Comparison of ENCODE assay signal across 28 cellular contexts in genomic region chr10:131000737-131001136, GRCh38.
"Had no signal": no experiment of that assay in that cellular context is flagged by ENCODE, and none has a peak within 500 bp of the region (broad histone marks: within the 10 kb centered on the region; RNA-seq: fewer than 3 reads in every experiment).

No MANE protein-coding gene starts in this region.

- H3K9me3 Mint-ChIP-seq: activated CD4-positive, alpha-beta T cell treated with anti-CD3 and anti-CD28 coated beads, Interleukin-2, amount 10 ng/mL, durations not matched to agents 24 days and 14 days; dendritic cell treated with granulocyte-macrophage colony-stimulating factor and Interleukin-4, amounts not matched to agents 40 ng/mL and 50 ng/mL, for 4 days; type B pancreatic cell had no signal

- H3K27me3 ChIP-seq: ovary, sigmoid colon, uterus had no signal

- H3K4me1 ChIP-seq: left lung, sigmoid colon, uterus had no signal

- H3K27me3 Mint-ChIP-seq: activated CD4-positive, alpha-beta T cell treated with anti-CD3 and anti-CD28 coated beads, Interleukin-2, amount 10 ng/mL, durations not matched to agents 24 days and 14 days; dendritic cell treated with granulocyte-macrophage colony-stimulating factor and Interleukin-4, amounts not matched to agents 40 ng/mL and 50 ng/mL, for 4 days; stimulated activated naive CD8-positive, alpha-beta T cell treated with anti-CD3 and anti-CD28 coated beads, Interleukin-15, Interleukin-2, amounts not matched to agents 100 ng/mL and 50 ng/mL, for 24 hours; T-helper 17 cell had no signal

- H3K36me3 Mint-ChIP-seq: activated naive CD4-positive, alpha-beta T cell treated with anti-CD3 and anti-CD28 coated beads, Interleukin-2, amount 10 ng/mL, durations not matched to agents 7 days and 5 days; activated naive CD8-positive, alpha-beta T cell treated with anti-CD3 and anti-CD28 coated beads, Interleukin-2, amount 10 ng/mL, durations not matched to agents 7 days and 5 days; mesothelial cell of epicardium; naive B cell; stimulated activated effector memory CD8-positive, alpha-beta T cell treated with anti-CD3 and anti-CD28 coated beads, Interleukin-12 subunit alpha, Interleukin-12 subunit beta, amount 100 ng/mL, for 72 hours; type B pancreatic cell had no signal

- H3K27ac ChIP-seq: left lung, ovary, sigmoid colon, uterus had no signal

- H3K4me3 Mint-ChIP-seq: activated CD4-positive, alpha-beta T cell treated with anti-CD3 and anti-CD28 coated beads, Interleukin-2, amount 10 ng/mL, durations not matched to agents 24 days and 14 days; activated naive CD4-positive, alpha-beta T cell treated with anti-CD3 and anti-CD28 coated beads, Interleukin-2, amount 10 ng/mL, durations not matched to agents 7 days and 5 days; activated naive CD8-positive, alpha-beta T cell treated with anti-CD3 and anti-CD28 coated beads, Interleukin-2, amount 10 ng/mL, durations not matched to agents 7 days and 5 days; dendritic cell treated with granulocyte-macrophage colony-stimulating factor and Interleukin-4, amounts not matched to agents 40 ng/mL and 50 ng/mL, for 4 days; endodermal cell; mesothelial cell of epicardium; naive B cell; stimulated activated effector memory CD8-positive, alpha-beta T cell treated with anti-CD3 and anti-CD28 coated beads, Interleukin-12 subunit alpha, Interleukin-12 subunit beta, amount 100 ng/mL, for 72 hours; stimulated activated naive CD8-positive, alpha-beta T cell treated with anti-CD3 and anti-CD28 coated beads, Interleukin-15, Interleukin-2, amounts not matched to agents 100 ng/mL and 50 ng/mL, for 24 hours; T-helper 17 cell; type B pancreatic cell had no signal

- H3K4me1 Mint-ChIP-seq: activated CD4-positive, alpha-beta T cell treated with anti-CD3 and anti-CD28 coated beads, Interleukin-2, amount 10 ng/mL, durations not matched to agents 24 days and 14 days; activated naive CD4-positive, alpha-beta T cell treated with anti-CD3 and anti-CD28 coated beads, Interleukin-2, amount 10 ng/mL, durations not matched to agents 7 days and 5 days; activated naive CD8-positive, alpha-beta T cell treated with anti-CD3 and anti-CD28 coated beads, Interleukin-2, amount 10 ng/mL, durations not matched to agents 7 days and 5 days; endodermal cell; naive B cell; stimulated activated effector memory CD8-positive, alpha-beta T cell treated with anti-CD3 and anti-CD28 coated beads, Interleukin-12 subunit alpha, Interleukin-12 subunit beta, amount 100 ng/mL, for 72 hours; T-helper 17 cell had no signal

- H3K9me3 ChIP-seq: left lung, ovary, sigmoid colon, uterus had no signal

- DNase-seq: activated CD4-positive, alpha-beta T cell treated with anti-CD3 and anti-CD28 coated beads, Interleukin-2, amount 10 ng/mL, durations not matched to agents 24 days and 14 days; activated CD4-positive, CD25-positive, alpha-beta regulatory T cell treated with anti-CD3 and anti-CD28 coated beads, Interleukin-2, amount 50 U/mL, for 72 hours; activated gamma-delta T cell; activated naive CD4-positive, alpha-beta T cell treated with anti-CD3 and anti-CD28 coated beads, Interleukin-2, amount 10 ng/mL, durations not matched to agents 7 days and 5 days; activated naive CD8-positive, alpha-beta T cell treated with anti-CD3 and anti-CD28 coated beads, Interleukin-2, amount 10 ng/mL, durations not matched to agents 7 days and 5 days; activated T-cell treated with anti-CD3 and anti-CD28 coated beads, Interleukin-2, amount 50 U/mL, for 1 hour; amniotic stem cell; central memory CD4-positive, alpha-beta T cell; endodermal cell; foreskin fibroblast; left lung; mammary epithelial cell; naive B cell; ovary; retina; sigmoid colon; small intestine; stimulated activated CD4-positive, alpha-beta T cell treated with anti-CD3 and anti-CD28 coated beads, Interleukin-4, amount 100 ng/mL, for 24 hours; T-helper 17 cell; T1000; uterus had no signal

- H3K27ac Mint-ChIP-seq: activated CD4-positive, alpha-beta T cell treated with anti-CD3 and anti-CD28 coated beads, Interleukin-2, amount 10 ng/mL, durations not matched to agents 24 days and 14 days; activated naive CD4-positive, alpha-beta T cell treated with anti-CD3 and anti-CD28 coated beads, Interleukin-2, amount 10 ng/mL, durations not matched to agents 7 days and 5 days; activated naive CD8-positive, alpha-beta T cell treated with anti-CD3 and anti-CD28 coated beads, Interleukin-2, amount 10 ng/mL, durations not matched to agents 7 days and 5 days; dendritic cell treated with granulocyte-macrophage colony-stimulating factor and Interleukin-4, amounts not matched to agents 40 ng/mL and 50 ng/mL, for 4 days; endodermal cell; mesothelial cell of epicardium; progenitor cell of endocrine pancreas; stimulated activated effector memory CD8-positive, alpha-beta T cell treated with anti-CD3 and anti-CD28 coated beads, Interleukin-12 subunit alpha, Interleukin-12 subunit beta, amount 100 ng/mL, for 72 hours; stimulated activated naive CD8-positive, alpha-beta T cell treated with anti-CD3 and anti-CD28 coated beads, Interleukin-15, Interleukin-2, amounts not matched to agents 100 ng/mL and 50 ng/mL, for 24 hours; T-helper 17 cell; type B pancreatic cell had no signal

- ATAC-seq: esophagus mucosa; left lung; stimulated activated effector memory CD8-positive, alpha-beta T cell treated with anti-CD3 and anti-CD28 coated beads, Interleukin-12 subunit alpha, Interleukin-12 subunit beta, amount 100 ng/mL, for 72 hours; T-helper 17 cell had no signal

- H3K36me3 ChIP-seq: left lung, ovary, sigmoid colon, uterus had no signal

- H3K4me3 ChIP-seq: left lung, ovary, sigmoid colon, uterus had no signal
